In genomic region chr16:17312100-17312732, GRCh38 we compare ENCODE assay signal across 13 cellular contexts.
A peak's percentile ranks its signal among the peaks of the same experiment; 100 is the strongest.
DNase-seq lines count a peak whose midpoint lies in the region; ATAC-seq, FAIRE-seq and TF ChIP-seq lines count a peak whose summit lies in the region.
"Had no signal": no experiment of that assay in that cellular context is flagged by ENCODE, and none has a peak within 500 bp of the region (broad histone marks: within the 10 kb centered on the region; RNA-seq: fewer than 3 reads in every experiment).

No MANE protein-coding gene starts in this region.

- peak overlapping the region; percentile 16 for H3K27ac ChIP-seq in keratinocyte (ENCODE audit: control insufficient read depth, insufficient read depth, low read length)

- peaks cover 17% of the 10 kb centered on the region for H3K4me1 ChIP-seq in keratinocyte (ENCODE audit: control insufficient read depth, extremely low read depth, insufficient read depth, low read length)

- H3K9me3 ChIP-seq in keratinocyte (ENCODE audit: control insufficient read depth, low read depth, low read length) = no peaks in the 10 kb centered on the region

- H3K4me3 ChIP-seq in keratinocyte (ENCODE audit: control insufficient read depth in 2 of 3, extremely low read depth in 1 of 3, insufficient read depth in 2 of 3, low read depth in 1 of 3, low read length in 3 of 3) = no peak overlapping the region

- POLR2A ChIA-PET in T-cell (lab: Charles Lee) = no interaction called here

- H3K9me1 ChIP-seq in keratinocyte (ENCODE audit: control insufficient read depth, extremely low read depth, insufficient read depth, low read length) = peaks cover 2% of the 10 kb centered on the region

- peak overlapping the region; percentile 49 for H3K4me2 ChIP-seq in keratinocyte (ENCODE audit: control insufficient read depth, extremely low read depth, insufficient read depth, low read depth, low read length)

- H3K4me3 Mint-ChIP-seq in T-cell = no peak overlapping the region
- no peak overlapping the region for H3K4me3 Mint-ChIP-seq in stimulated activated memory B cell treated with anti-CD40 and anti-IgM and Interleukin-4, amounts not matched to agents 10 μg/mL and 1 μg/mL and 100 μg/mL, for 72 hours
- H3K4me3 Mint-ChIP-seq: nephron progenitor cell had no signal

- H2AFZ ChIP-seq in keratinocyte (ENCODE audit: control insufficient read depth, low read length) = no peak overlapping the region

- FAIRE-seq in keratinocyte (lab: Jason Lieb, UNC) = peak; percentile 67
- FAIRE-seq: GM18507 had no signal

- DNase-seq in H4 (ENCODE audit: low spot score) (peak; percentile 24), T-cell (peak in 2 of 34 experiments; percentile 16 to 17), keratinocyte (ENCODE audit: low read depth, low spot score) (peak; percentile 36), NCI-H187 treated with DMSO at 0.1 percent for 48 hours (lab: John Stamatoyannopoulos, UW) (no peak), NCI-H446 treated with DMSO at 0.1 percent for 48 hours (lab: John Stamatoyannopoulos, UW) (no peak), NCI-H526 (lab: John Stamatoyannopoulos, UW) (no peak)
- DNase-seq in stimulated activated CD4-positive, alpha-beta T cell treated with anti-CD3 and anti-CD28 coated beads, Interleukin-4, amount 100 ng/mL, for 24 hours = no peak
- DNase-seq: activated effector memory CD4-positive, alpha-beta T cell treated with Interleukin-2 at 50 U/mL for 16 hours; nephron progenitor cell; stimulated activated naive CD4-positive, alpha-beta T cell treated with Interleukin-2 at 50 U/mL for 16 hours had no signal

- peaks cover 0 to 3% (median 0%) of the 10 kb centered on the region in 3 donors for H3K9me3 Mint-ChIP-seq in T-cell
- peaks cover 11% of the 10 kb centered on the region for H3K9me3 Mint-ChIP-seq in stimulated activated memory B cell treated with anti-CD40 and anti-IgM and Interleukin-4, amounts not matched to agents 10 μg/mL and 1 μg/mL and 100 μg/mL, for 72 hours
- H3K9me3 Mint-ChIP-seq: nephron progenitor cell had no signal

- peak in 1 of 4 experiments; percentile 59 for ATAC-seq in T-cell (replicated peaks in 1 of 4)
- no peak for ATAC-seq in stimulated activated memory B cell treated with anti-CD40 and anti-IgM and Interleukin-4, amounts not matched to agents 10 μg/mL and 1 μg/mL and 100 μg/mL, for 72 hours

- H3K4me1 Mint-ChIP-seq in T-cell = peaks cover 18 to 64% (median 52%) of the 10 kb centered on the region in 3 donors
- H3K4me1 Mint-ChIP-seq in stimulated activated memory B cell treated with anti-CD40 and anti-IgM and Interleukin-4, amounts not matched to agents 10 μg/mL and 1 μg/mL and 100 μg/mL, for 72 hours = peaks cover 33% of the 10 kb centered on the region

- no peak for TF ChIP-seq CTCF in keratinocyte (optimal IDR thresholded peaks at IDR 0.05 in 1 of 3, IDR thresholded peaks at IDR 0.05 in 1 of 3, conservative IDR thresholded peaks at IDR 0.05 in 1 of 3; ENCODE audit: extremely low read depth in 1 of 3, insufficient read depth in 2 of 3, low read length in 3 of 3)

- no peaks in the 10 kb centered on the region for H3K27me3 ChIP-seq in keratinocyte (ENCODE audit: control insufficient read depth, extremely low read depth, insufficient read depth, low read length)

- dilution Hi-C loops in keratinocyte (cut with MboI; ENCODE audit: extremely low pct_ligation_motif_present, low sequenced_read_pairs) = no loop called here

- no peaks in the 10 kb centered on the region for H3K27me3 Mint-ChIP-seq in T-cell
- no peaks in the 10 kb centered on the region for H3K27me3 Mint-ChIP-seq in stimulated activated memory B cell treated with anti-CD40 and anti-IgM and Interleukin-4, amounts not matched to agents 10 μg/mL and 1 μg/mL and 100 μg/mL, for 72 hours
- H3K27me3 Mint-ChIP-seq: IgD-negative memory B cell had no signal

- H3K36me3 ChIP-seq in keratinocyte (ENCODE audit: control insufficient read depth in 2 of 2, extremely low read depth in 1 of 2, insufficient read depth in 2 of 2, low read length in 2 of 2) = no peaks in the 10 kb centered on the region

- H3K27ac Mint-ChIP-seq in T-cell = peak overlapping the region; percentile 25 to 66
- H3K27ac Mint-ChIP-seq in stimulated activated memory B cell treated with anti-CD40 and anti-IgM and Interleukin-4, amounts not matched to agents 10 μg/mL and 1 μg/mL and 100 μg/mL, for 72 hours = peak overlapping the region; percentile 78
- H3K27ac Mint-ChIP-seq: nephron progenitor cell had no signal

- H3K79me2 ChIP-seq in keratinocyte (ENCODE audit: control insufficient read depth, insufficient read depth, low read length) = no peaks in the 10 kb centered on the region

- peaks cover 18% of the 10 kb centered on the region for H3K36me3 Mint-ChIP-seq in T-cell
- peaks cover 35% of the 10 kb centered on the region for H3K36me3 Mint-ChIP-seq in stimulated activated memory B cell treated with anti-CD40 and anti-IgM and Interleukin-4, amounts not matched to agents 10 μg/mL and 1 μg/mL and 100 μg/mL, for 72 hours

- CTCF ChIA-PET in T-cell (lab: Charles Lee) = no interaction called here

- H3K9ac ChIP-seq in keratinocyte (ENCODE audit: control insufficient read depth, extremely low read depth, insufficient read depth, low read length) = no peak overlapping the region

- H4K20me1 ChIP-seq in keratinocyte (ENCODE audit: control insufficient read depth, extremely low read depth, insufficient read depth, low read length) = no peaks in the 10 kb centered on the region

Comparison
In these comparisons a context has a peak if more than half of its experiments do, and no peak if none do; other contexts are left out.
1. DNase-seq: peak in H4 (single experiment) and keratinocyte (single experiment); none in NCI-H187 treated with DMSO at 0.1 percent for 48 hours (single experiment), stimulated activated CD4-positive, alpha-beta T cell treated with anti-CD3 and anti-CD28 coated beads, Interleukin-4, amount 100 ng/mL, for 24 hours (single experiment), NCI-H446 treated with DMSO at 0.1 percent for 48 hours (single experiment) and NCI-H526 (0 of 2).